ENCODE assay signal across 10 cellular contexts in the genomic region with DNA sequence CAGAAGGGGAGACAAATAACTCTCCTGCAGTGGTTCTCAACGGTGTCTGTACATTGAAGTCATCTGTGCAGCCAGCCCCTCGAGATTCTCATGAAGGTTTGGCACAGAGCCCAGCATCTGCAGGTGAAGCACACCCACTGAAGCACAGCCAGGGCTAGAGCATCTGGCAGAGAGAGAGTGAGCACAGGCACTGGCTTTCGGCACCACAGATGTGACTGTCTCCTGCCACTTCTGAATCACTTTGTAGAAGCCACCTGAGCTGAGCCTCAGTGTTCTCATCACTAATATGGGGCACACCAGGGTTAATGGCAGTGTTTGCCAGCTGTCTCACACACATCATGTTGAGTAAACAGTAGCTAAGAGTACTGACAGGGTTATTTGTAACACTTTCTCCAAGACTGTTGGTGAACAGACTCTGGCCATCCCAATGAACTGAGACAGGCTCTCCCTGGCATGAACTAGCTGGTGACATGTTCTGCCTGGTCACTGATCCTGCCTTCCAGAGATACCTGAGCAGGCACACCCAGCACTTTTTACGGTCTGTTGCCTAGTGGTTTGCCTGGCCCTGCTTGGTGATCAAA. TPM values are rescaled to one million over a fixed set of nuclear protein-coding genes. Genes with fewer than 3 reads are reported as not detected.
DNase-seq lines count a peak whose midpoint lies in the region; ATAC-seq and TF ChIP-seq lines count a peak whose summit lies in the region.
"Had no signal": no experiment of that assay in that cellular context is flagged by ENCODE, and none has a peak within 500 bp of the region (broad histone marks: within the 10 kb centered on the region; RNA-seq: fewer than 3 reads in every experiment).

No MANE protein-coding gene starts in this region.

- ATAC-seq in GM21825 (IDR thresholded peaks at IDR 0.05; ENCODE audit: unreplicated experiment): peak; percentile 44
- ATAC-seq in GM21717 (IDR thresholded peaks at IDR 0.05; ENCODE audit: unreplicated experiment): no peak

- dilution Hi-C loops in mammary epithelial cell (cut with HindIII; ENCODE audit: low sequenced_read_pairs): no loop called here

- no peak overlapping the region for H2AFZ ChIP-seq in mammary epithelial cell (ENCODE audit: low read depth, low read length)

- no peak overlapping the region for H3K9ac ChIP-seq in mammary epithelial cell (ENCODE audit: insufficient read depth, low read length)

- TF ChIP-seq CTCF in mammary epithelial cell (conservative IDR thresholded peaks at IDR 0.05 in 1 of 2, IDR thresholded peaks at IDR 0.05 in 1 of 2; ENCODE audit: extremely low read depth in 1 of 2, insufficient read depth in 1 of 2, low read depth in 1 of 2, low read length in 2 of 2): no peak
- no peak for TF ChIP-seq CTCF in sigmoid colon (IDR thresholded peaks at IDR 0.05)

- peaks cover 6% of the 10 kb centered on the region for H4K20me1 ChIP-seq in mammary epithelial cell (ENCODE audit: insufficient read depth, low read length)

- DNase-seq in DMS153 (lab: John Stamatoyannopoulos, UW) (peak; percentile 81), NCI-H345 (lab: John Stamatoyannopoulos, UW) (peak; percentile 89), mammary epithelial cell (peak; percentile 19), sigmoid colon (no peak), HPDE6-E6E7 (ENCODE audit: extremely low spot score) (no peak), posterior cingulate gyrus (no peak)

- peaks cover 13% of the 10 kb centered on the region for H3K36me3 ChIP-seq in mammary epithelial cell (ENCODE audit: insufficient read depth, low read length)
- H3K36me3 ChIP-seq in sigmoid colon: peaks cover 16 to 37% (median 17%) of the 10 kb centered on the region in 4 donors

- no peak overlapping the region for H3K27ac ChIP-seq in mammary epithelial cell (ENCODE audit: insufficient read depth, low read depth, low read length)
- H3K27ac ChIP-seq in sigmoid colon: peak overlapping the region; percentile 30 to 66 (median 44)

- H3K4me1 ChIP-seq in mammary epithelial cell (ENCODE audit: insufficient read depth, low read length) (peaks cover 20% of the 10 kb centered on the region), sigmoid colon (peaks cover 0 to 63% (median 42%) of the 10 kb centered on the region in 4 donors)

- H3K79me2 ChIP-seq in mammary epithelial cell (ENCODE audit: insufficient read depth, low read length): peaks cover 90% of the 10 kb centered on the region

- no TSS peak for BruUV-seq in mammary epithelial cell (replicated peaks; lab: Mats Ljungman, UMichigan)

- in situ Hi-C loops in mammary epithelial cell (cut with MboI; ENCODE audit: low sequenced_read_pairs in 2 of 2): no loop called here

- 42% methylated on average over 4 of the region's 4 CpGs for WGBS in mammary epithelial cell (ENCODE audit: low coverage, missing lambda C conversion rate)
- 9 to 28% methylated on average over 4 of the region's 4 CpGs for WGBS in sigmoid colon, 2 donors

- CTCF ChIA-PET in mammary epithelial cell (lab: Charles Lee; ENCODE audit: low non-redundant PET): no interaction called here

- H3K9me3 ChIP-seq in mammary epithelial cell (replicated peaks; ENCODE audit: insufficient read depth, low read length) (no peaks in the 10 kb centered on the region), sigmoid colon (no peaks in the 10 kb centered on the region)
- H3K9me3 ChIP-seq: thoracic aorta had no signal

- TF ChIP-seq EP300 in sigmoid colon (IDR thresholded peaks at IDR 0.05): no peak

- H3K4me2 ChIP-seq in mammary epithelial cell (ENCODE audit: insufficient read depth, low read depth, low read length): no peak overlapping the region

- intact Hi-C loops in mammary epithelial cell (cut with micrococcal nuclease) (loop anchor here (5.0 kb wide), 1 partner anchor 49 kb away; a partner anchor contains a TSS), sigmoid colon (cut with DNase I) (no loop called here), posterior cingulate gyrus (cut with DNase I) (no loop called here)

- H3K4me3 ChIP-seq in mammary epithelial cell (replicated peaks in 1 of 3; ENCODE audit: insufficient read depth in 1 of 3, low read depth in 2 of 3, low read length in 3 of 3): no peak overlapping the region
- no peak overlapping the region for H3K4me3 ChIP-seq in sigmoid colon
- H3K4me3 ChIP-seq: thoracic aorta had no signal

- H3K27me3 ChIP-seq in mammary epithelial cell (ENCODE audit: insufficient read depth, low read length): no peaks in the 10 kb centered on the region
- H3K27me3 ChIP-seq in sigmoid colon: no peaks in the 10 kb centered on the region

- TF ChIP-seq POLR2A in sigmoid colon (IDR thresholded peaks at IDR 0.05): no peak

RNA-seq across cellular contexts. Expression of a gene that starts 10.9 kb away (rescaled TPM):
- total RNA-seq in mammary epithelial cell: not detected
- not detected for polyA plus RNA-seq in mammary epithelial cell
- not detected for polyA minus RNA-seq in mammary epithelial cell
- total RNA-seq in sigmoid colon: under 1 TPM in 3 of 4 donors, not detected in 1; 0.27 to 0.83 (median 0.49) TPM
- polyA plus RNA-seq in sigmoid colon: under 1 TPM in 1 of 3 donors, not detected in 2; 0.10 TPM
- total RNA-seq: epithelial cell of proximal tubule, thoracic aorta had no signal

RNA-seq across cellular contexts. Expression of a gene that starts 12.4 kb away (rescaled TPM):
- total RNA-seq in mammary epithelial cell: 10 to 100 TPM; 12.7 to 30.4 TPM
- 24.6 TPM for polyA plus RNA-seq in mammary epithelial cell
- 22.1 TPM for polyA minus RNA-seq in mammary epithelial cell
- 10 to 100 TPM; 20.0 to 95.8 (median 26.0) TPM for total RNA-seq in sigmoid colon
- 10 to 100 TPM in 1 of 3 donors, 1 to 10 TPM in 2; 6.9 to 45.2 (median 9.6) TPM for polyA plus RNA-seq in sigmoid colon

RNA-seq across cellular contexts. Expression of a gene that starts 21.0 kb away (rescaled TPM):
- 10 to 100 TPM; 11.7 to 12.2 TPM for total RNA-seq in mammary epithelial cell
- 4.8 TPM for polyA plus RNA-seq in mammary epithelial cell
- polyA minus RNA-seq in mammary epithelial cell: 11.0 TPM
- total RNA-seq in sigmoid colon: 10 to 100 TPM in 3 of 4 donors, 1 to 10 TPM in 1; 8.9 to 16.3 (median 14.6) TPM
- 10 to 100 TPM in 1 of 3 donors, 1 to 10 TPM in 2; 4.4 to 19.0 (median 6.6) TPM for polyA plus RNA-seq in sigmoid colon

RNA-seq across cellular contexts. Expression of a gene that starts 21.2 kb away (rescaled TPM):
- 100 to 1,000 TPM in 1 of 2 donors, 10 to 100 TPM in 1; 98.4 to 135 TPM for total RNA-seq in mammary epithelial cell
- polyA plus RNA-seq in mammary epithelial cell: 176 TPM
- polyA minus RNA-seq in mammary epithelial cell: 114 TPM
- 100 to 1,000 TPM in 2 of 4 donors, 10 to 100 TPM in 2; 75.9 to 104 (median 93.1) TPM for total RNA-seq in sigmoid colon
- polyA plus RNA-seq in sigmoid colon: 100 to 1,000 TPM; 182 to 303 (median 213) TPM

RNA-seq across cellular contexts. Expression of a gene that starts 35.3 kb away (rescaled TPM):
- total RNA-seq in mammary epithelial cell: under 1 TPM; 0.17 to 0.28 TPM
- 0.10 TPM for polyA plus RNA-seq in mammary epithelial cell
- 0.31 TPM for polyA minus RNA-seq in mammary epithelial cell
- under 1 TPM in 1 of 4 donors, not detected in 3; 0.33 TPM for total RNA-seq in sigmoid colon
- polyA plus RNA-seq in sigmoid colon: under 1 TPM in 2 of 3 donors, not detected in 1; 0.42 to 0.60 TPM
- total RNA-seq: epithelial cell of proximal tubule, thoracic aorta had no signal

Comparison
In these comparisons a context has a peak if more than half of its experiments do, and no peak if none do; other contexts are left out.
1. DNase-seq: peak in DMS153 (single experiment), NCI-H345 (single experiment) and mammary epithelial cell (single experiment); none in sigmoid colon (single experiment), HPDE6-E6E7 (single experiment) and posterior cingulate gyrus (0 of 10).